15 cellular contexts compared by ENCODE assay signal in the genomic region with DNA sequence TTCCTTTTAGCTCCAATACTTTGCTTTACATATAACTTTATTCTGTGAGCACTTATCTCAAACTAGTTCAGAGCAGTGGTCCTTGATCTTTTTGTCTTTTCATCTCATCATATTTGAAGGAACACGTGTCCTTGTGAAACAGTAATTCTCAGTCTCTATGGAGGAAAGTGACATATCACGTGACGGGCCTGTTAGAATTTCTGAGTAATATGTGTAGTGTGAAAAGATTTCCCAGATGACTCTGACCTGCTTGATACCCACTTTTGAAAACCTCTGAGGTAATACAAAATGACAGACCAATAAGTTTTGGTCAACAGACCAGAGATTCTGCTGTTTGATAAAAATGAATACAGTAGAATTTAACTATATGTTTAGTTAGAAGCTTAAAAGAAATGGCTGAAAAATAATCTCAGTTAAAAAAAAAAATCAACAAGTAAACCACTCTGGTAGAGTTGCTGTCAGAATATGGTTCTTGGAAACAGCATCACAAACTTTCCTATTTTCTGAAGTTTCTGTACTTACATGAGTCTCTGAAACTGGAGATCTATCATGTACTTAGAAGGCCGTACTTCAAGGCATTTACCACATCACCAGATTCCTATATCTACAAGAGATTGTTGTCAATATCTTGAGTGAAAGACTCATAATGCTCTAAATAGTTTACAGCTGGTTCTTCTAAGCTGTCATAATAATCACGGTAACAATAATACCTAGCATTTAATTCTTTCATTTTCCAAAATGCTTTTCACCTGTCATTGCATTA.
A peak's percentile ranks its signal among the peaks of the same experiment; 100 is the strongest.
DNase-seq lines count a peak whose midpoint lies in the region; ATAC-seq and TF ChIP-seq lines count a peak whose summit lies in the region.
"Had no signal": no experiment of that assay in that cellular context is flagged by ENCODE, and none has a peak within 500 bp of the region (broad histone marks: within the 10 kb centered on the region; RNA-seq: fewer than 3 reads in every experiment).

No MANE protein-coding gene starts in this region.

- H3K27me3 Mint-ChIP-seq in activated CD8-positive, alpha-beta memory T cell treated with anti-CD3 and anti-CD28 coated beads, Interleukin-2, amount 10 ng/mL, durations not matched to agents 7 days and 5 days: no peaks in the 10 kb centered on the region
- H3K27me3 Mint-ChIP-seq in natural killer cell (ENCODE audit: low read depth in 2 of 2) (no peaks in the 10 kb centered on the region), T-cell (no peaks in the 10 kb centered on the region)

- POLR2A ChIA-PET in T-cell (lab: Charles Lee): interaction anchor here in 1 of 2 donors (0.5 kb wide), 1 partner anchor 223 kb away, joined by 5 read pairs; no protein-coding TSS in a partner anchor

- no peak overlapping the region for H3K27ac Mint-ChIP-seq in activated CD8-positive, alpha-beta memory T cell treated with anti-CD3 and anti-CD28 coated beads, Interleukin-2, amount 10 ng/mL, durations not matched to agents 7 days and 5 days
- H3K27ac Mint-ChIP-seq in natural killer cell (peak overlapping the region; percentile 81 to 83), T-cell (no peak overlapping the region)
- H3K27ac Mint-ChIP-seq: endodermal cell, memory B cell had no signal

- peaks cover 18% of the 10 kb centered on the region for H3K4me1 Mint-ChIP-seq in activated CD8-positive, alpha-beta memory T cell treated with anti-CD3 and anti-CD28 coated beads, Interleukin-2, amount 10 ng/mL, durations not matched to agents 7 days and 5 days
- H3K4me1 Mint-ChIP-seq in natural killer cell (peaks cover 32 to 36% of the 10 kb centered on the region in 2 donors), T-cell (peaks cover 19 to 24% (median 23%) of the 10 kb centered on the region in 3 donors)
- H3K4me1 Mint-ChIP-seq: memory B cell had no signal

- no peak for DNase-seq in activated CD8-positive, alpha-beta memory T cell treated with anti-CD3 and anti-CD28 coated beads, Interleukin-2, amount 10 ng/mL, durations not matched to agents 7 days and 5 days
- DNase-seq in activated CD8-positive, alpha-beta memory T cell treated with anti-CD3 and anti-CD28 coated beads, Interleukin-2, amount 50 U/mL, for 48 hours: no peak
- no peak for DNase-seq in natural killer cell
- no peak for DNase-seq in LoVo (ENCODE audit: low spot score)
- DNase-seq in T-cell: no peak
- no peak for DNase-seq in AG20443 (ENCODE audit: low spot score)
- DNase-seq: ACHN, endodermal cell, head of caudate nucleus, NCI-H1092, NCI-H69, substantia nigra had no signal

- H3K4me3 Mint-ChIP-seq in activated CD8-positive, alpha-beta memory T cell treated with anti-CD3 and anti-CD28 coated beads, Interleukin-2, amount 10 ng/mL, durations not matched to agents 7 days and 5 days: no peak overlapping the region
- H3K4me3 Mint-ChIP-seq in natural killer cell: peak overlapping the region; percentile 7
- no peak overlapping the region for H3K4me3 Mint-ChIP-seq in T-cell
- H3K4me3 Mint-ChIP-seq: endodermal cell, memory B cell had no signal

- H3K36me3 Mint-ChIP-seq in activated CD8-positive, alpha-beta memory T cell treated with anti-CD3 and anti-CD28 coated beads, Interleukin-2, amount 10 ng/mL, durations not matched to agents 7 days and 5 days: peaks cover 1% of the 10 kb centered on the region
- peaks cover 7% of the 10 kb centered on the region for H3K36me3 Mint-ChIP-seq in natural killer cell
- H3K36me3 Mint-ChIP-seq in T-cell: no peaks in the 10 kb centered on the region
- H3K36me3 Mint-ChIP-seq: memory B cell had no signal

- peak; percentile 78 for ATAC-seq in activated CD8-positive, alpha-beta memory T cell treated with anti-CD3 and anti-CD28 coated beads, Interleukin-2, amount 10 ng/mL, durations not matched to agents 7 days and 5 days
- ATAC-seq in GM21526 (IDR thresholded peaks at IDR 0.05; ENCODE audit: low FRiP score, unreplicated experiment) (peak; percentile 84), HG03432 (IDR thresholded peaks at IDR 0.05; ENCODE audit: unreplicated experiment) (peak; percentile 84), natural killer cell (peak; percentile 78 to 94 (median 92)), T-cell (replicated peaks in 1 of 4) (no peak)

- CTCF ChIA-PET in activated CD8-positive, alpha-beta memory T cell treated with anti-CD3 and anti-CD28 coated beads, Interleukin-2, amount 10 ng/mL, durations not matched to agents 7 days and 5 days (lab: Charles Lee): interaction anchor here (1.3 kb wide), 1 partner anchor 10 kb away, joined by 3 read pairs; no protein-coding TSS in a partner anchor
- CTCF ChIA-PET in T-cell (lab: Charles Lee): no interaction called here

- no peak for TF ChIP-seq CTCF in natural killer cell (IDR thresholded peaks at IDR 0.05)

- intact Hi-C loops in natural killer cell (cut with micrococcal nuclease): loop anchor here (10.0 kb wide), 1 partner anchor 593 kb away; a partner anchor contains a TSS

- no peaks in the 10 kb centered on the region for H3K9me3 Mint-ChIP-seq in activated CD8-positive, alpha-beta memory T cell treated with anti-CD3 and anti-CD28 coated beads, Interleukin-2, amount 10 ng/mL, durations not matched to agents 7 days and 5 days (ENCODE audit: low read depth)
- H3K9me3 Mint-ChIP-seq in natural killer cell: no peaks in the 10 kb centered on the region
- peaks cover 0 to 2% (median 0%) of the 10 kb centered on the region in 3 donors for H3K9me3 Mint-ChIP-seq in T-cell
- H3K9me3 Mint-ChIP-seq: endodermal cell, memory B cell had no signal

Comparison
In these comparisons a context has a peak if more than half of its experiments do, and no peak if none do; other contexts are left out.
1. ATAC-seq: peak in activated CD8-positive, alpha-beta memory T cell treated with anti-CD3 and anti-CD28 coated beads, Interleukin-2, amount 10 ng/mL, durations not matched to agents 7 days and 5 days (single experiment), GM21526 (single experiment), HG03432 (single experiment) and natural killer cell (3 of 3); none in T-cell (0 of 4).
2. H3K27ac Mint-ChIP-seq: peak in natural killer cell (2 of 2); none in activated CD8-positive, alpha-beta memory T cell treated with anti-CD3 and anti-CD28 coated beads, Interleukin-2, amount 10 ng/mL, durations not matched to agents 7 days and 5 days (single experiment) and T-cell (0 of 2).